18 cellular contexts compared by ENCODE assay signal in genomic region chr22:28911279-28911640, GRCh38. TPM values are rescaled to one million over a fixed set of nuclear protein-coding genes. Genes with fewer than 3 reads are reported as not detected.
DNase-seq lines count a peak whose midpoint lies in the region; ATAC-seq and TF ChIP-seq lines count a peak whose summit lies in the region.
"Had no signal": no experiment of that assay in that cellular context is flagged by ENCODE, and none has a peak within 500 bp of the region (broad histone marks: within the 10 kb centered on the region; RNA-seq: fewer than 3 reads in every experiment).

No MANE protein-coding gene starts in this region.

- H3K36me3 ChIP-seq in HUES6 (ENCODE audit: control insufficient read depth, insufficient read depth, low read length) (0 out of 2 replicates have a peak, but pooled peaks cover 3% of the 10 kb centered on the region), fibroblast of lung (ENCODE audit: control insufficient read depth, insufficient read depth, low read length) (no peaks in the 10 kb centered on the region), mesendoderm (ENCODE audit: control insufficient read depth, insufficient read depth, low read length) (no peaks in the 10 kb centered on the region), stomach smooth muscle (ENCODE audit: control insufficient read depth in 2 of 2, insufficient read depth in 2 of 2, low read length in 2 of 2) (no peaks in the 10 kb centered on the region)

- peaks cover 7% of the 10 kb centered on the region for H3K36me3 Mint-ChIP-seq in stimulated activated effector memory CD8-positive, alpha-beta T cell treated with anti-CD3 and anti-CD28 coated beads, Interleukin-12 subunit alpha, Interleukin-12 subunit beta, amount 100 ng/mL, for 72 hours

- no peak overlapping the region for H4K8ac ChIP-seq in mesendoderm (ENCODE audit: low read depth, low read length)

- no peak for ATAC-seq in stimulated activated effector memory CD8-positive, alpha-beta T cell treated with anti-CD3 and anti-CD28 coated beads, Interleukin-12 subunit alpha, Interleukin-12 subunit beta, amount 100 ng/mL, for 72 hours

- no peak overlapping the region for H4K5ac ChIP-seq in mesendoderm (ENCODE audit: low read length)

- H2BK5ac ChIP-seq in mesendoderm (ENCODE audit: low read length) = no peak overlapping the region

- DNase-seq in fibroblast of lung (ENCODE audit: low read depth in 2 of 2) = no peak
- no peak for DNase-seq in mesendoderm
- DNase-seq in OCI-M2 (lab: John Stamatoyannopoulos, UW; ENCODE audit: unreplicated experiment) = no peak
- DNase-seq in stimulated activated effector memory CD8-positive, alpha-beta T cell treated with anti-CD3 and anti-CD28 coated beads, Interleukin-12 subunit alpha, Interleukin-12 subunit beta, amount 100 ng/mL, for 72 hours (ENCODE audit: low spot score in 2 of 2) = no peak
- DNase-seq in amniotic stem cell (lab: John Stamatoyannopoulos, UW) = no peak
- no peak for DNase-seq in inferior parietal cortex (ENCODE audit: extremely low spot score)
- DNase-seq: activated CD4-positive, alpha-beta T cell treated with anti-CD3 and anti-CD28 coated beads, Interleukin-2, amount 50 U/mL, for 1 hour; AML-193; endodermal cell; islet precursor cell; KG1; NCI-H1436; NCI-H774; stimulated activated CD4-positive, alpha-beta T cell treated with anti-CD3 and anti-CD28 coated beads, Interleukin-12 subunit alpha, Interleukin-12 subunit beta, amount 100 ng/mL, for 4 hours; T-helper 9 cell had no signal

- H3K4me2 ChIP-seq in fibroblast of lung (ENCODE audit: extremely low read depth, insufficient read depth, low read length) (peak overlapping the region; percentile 38), mesendoderm (ENCODE audit: low read length) (no peak overlapping the region)

- no peaks in the 10 kb centered on the region for H4K20me1 ChIP-seq in fibroblast of lung (ENCODE audit: control insufficient read depth, extremely low read depth, insufficient read depth, low read length)

- no peak for TF ChIP-seq CTCF in fibroblast of lung (conservative IDR thresholded peaks at IDR 0.05 in 1 of 2, IDR thresholded peaks at IDR 0.05 in 1 of 2; ENCODE audit: low read depth in 1 of 2, low read length in 2 of 2)

- no peak overlapping the region for H3K4me3 Mint-ChIP-seq in stimulated activated effector memory CD8-positive, alpha-beta T cell treated with anti-CD3 and anti-CD28 coated beads, Interleukin-12 subunit alpha, Interleukin-12 subunit beta, amount 100 ng/mL, for 72 hours
- H3K4me3 Mint-ChIP-seq: endodermal cell had no signal

- H2BK15ac ChIP-seq in mesendoderm (replicated peaks; ENCODE audit: low read depth) = no peak overlapping the region

- no peak overlapping the region for H3K27ac Mint-ChIP-seq in stimulated activated effector memory CD8-positive, alpha-beta T cell treated with anti-CD3 and anti-CD28 coated beads, Interleukin-12 subunit alpha, Interleukin-12 subunit beta, amount 100 ng/mL, for 72 hours

- no peaks in the 10 kb centered on the region for H3K9me3 Mint-ChIP-seq in stimulated activated effector memory CD8-positive, alpha-beta T cell treated with anti-CD3 and anti-CD28 coated beads, Interleukin-12 subunit alpha, Interleukin-12 subunit beta, amount 100 ng/mL, for 72 hours
- H3K9me3 Mint-ChIP-seq: endodermal cell had no signal

- H3K79me1 ChIP-seq in mesendoderm (ENCODE audit: low read length) = peaks cover 34% of the 10 kb centered on the region

- no peak overlapping the region for H3K23ac ChIP-seq in mesendoderm (ENCODE audit: low read length)

- peaks cover 17% of the 10 kb centered on the region for H3K4me1 Mint-ChIP-seq in stimulated activated effector memory CD8-positive, alpha-beta T cell treated with anti-CD3 and anti-CD28 coated beads, Interleukin-12 subunit alpha, Interleukin-12 subunit beta, amount 100 ng/mL, for 72 hours

- H3K56ac ChIP-seq in mesendoderm (ENCODE audit: low read length) = no peak overlapping the region

- H3K4me3 ChIP-seq in HUES6 (ENCODE audit: low read depth, low read length) = no peak overlapping the region
- no peak overlapping the region for H3K4me3 ChIP-seq in fibroblast of lung (replicated peaks in 1 of 4; ENCODE audit: control extremely low read depth in 1 of 4, insufficient read depth in 1 of 4, low read depth in 3 of 4, low read length in 4 of 4)
- no peak overlapping the region for H3K4me3 ChIP-seq in mesendoderm (ENCODE audit: low read length)
- H3K4me3 ChIP-seq in stomach smooth muscle (ENCODE audit: low read length in 2 of 2) = no peak overlapping the region

- no peak overlapping the region for H3K18ac ChIP-seq in mesendoderm (ENCODE audit: low read length)

- no peaks in the 10 kb centered on the region for H3K9me3 ChIP-seq in HUES6 (ENCODE audit: control insufficient read depth, insufficient read depth, low read depth, low read length)
- H3K9me3 ChIP-seq in fibroblast of lung (ENCODE audit: control insufficient read depth, insufficient read depth, low read depth, low read length) = no peaks in the 10 kb centered on the region
- H3K9me3 ChIP-seq in stomach smooth muscle (ENCODE audit: control insufficient read depth in 2 of 2, low read length in 2 of 2) = no peaks in the 10 kb centered on the region

- H3K9ac ChIP-seq in HUES6 (ENCODE audit: low read length) (no peak overlapping the region), fibroblast of lung (ENCODE audit: insufficient read depth, low read length) (no peak overlapping the region), mesendoderm (ENCODE audit: low read length) (no peak overlapping the region), stomach smooth muscle (ENCODE audit: low read length in 2 of 2) (no peak overlapping the region)

- no CpG with 5 or more reads among the region's 4 CpGs for WGBS in mesendoderm (ENCODE audit: extremely low coverage, insufficient coverage, low lambda C conversion rate)

- H3K4me1 ChIP-seq in HUES6 (ENCODE audit: control insufficient read depth, insufficient read depth, low read length) (peaks cover 30% of the 10 kb centered on the region), fibroblast of lung (ENCODE audit: control insufficient read depth, extremely low read depth, insufficient read depth, low read length) (peaks cover 13% of the 10 kb centered on the region), mesendoderm (ENCODE audit: control insufficient read depth, low read depth, low read length) (peaks cover 11% of the 10 kb centered on the region), stomach smooth muscle (ENCODE audit: control insufficient read depth, insufficient read depth, low read length) (peaks cover 41% of the 10 kb centered on the region)

- H3K27ac ChIP-seq in HUES6 (ENCODE audit: low read depth, low read length) (peak overlapping the region; percentile 40; the same call in 1 of the 2 replicates), fibroblast of lung (ENCODE audit: insufficient read depth, low read length) (no peak overlapping the region), mesendoderm (ENCODE audit: low read depth, low read length) (peak overlapping the region; percentile 86), stomach smooth muscle (ENCODE audit: low read length) (peak overlapping the region; percentile 66)
- H3K27ac ChIP-seq: RWPE1 had no signal

- H3K27me3 ChIP-seq in HUES6 (ENCODE audit: control insufficient read depth, insufficient read depth, low read length) (no peaks in the 10 kb centered on the region), fibroblast of lung (ENCODE audit: control insufficient read depth, insufficient read depth, low read length) (no peaks in the 10 kb centered on the region), mesendoderm (ENCODE audit: insufficient read depth, low read length, poor library complexity) (no peaks in the 10 kb centered on the region), stomach smooth muscle (ENCODE audit: control insufficient read depth in 1 of 2, insufficient read depth in 2 of 2, low read length in 2 of 2) (no peaks in the 10 kb centered on the region)

- H2AFZ ChIP-seq in fibroblast of lung (ENCODE audit: low read length) = no peak overlapping the region

- H3K79me2 ChIP-seq in fibroblast of lung (ENCODE audit: control insufficient read depth, insufficient read depth, low read length) = peaks cover 2% of the 10 kb centered on the region
- peaks cover 70% of the 10 kb centered on the region for H3K79me2 ChIP-seq in mesendoderm (ENCODE audit: control insufficient read depth, insufficient read depth, low read length)

- no peak overlapping the region for H2BK120ac ChIP-seq in mesendoderm (ENCODE audit: low read depth, low read length)

- no peak overlapping the region for H3K4ac ChIP-seq in mesendoderm (ENCODE audit: low read depth, low read length)

- H2AK5ac ChIP-seq in mesendoderm (ENCODE audit: low read length) = no peak overlapping the region

RNA-seq across cellular contexts. Expression of gene ZNRF3, which starts 27.9 kb away (rescaled TPM):
- 2.3 and 2.6 TPM in 2 replicates for total RNA-seq in fibroblast of lung
- 1.1 and 2.5 TPM in 2 replicates for polyA plus RNA-seq in fibroblast of lung
- 1.2 and 3.1 TPM in 2 replicates for polyA plus RNA-seq in fibroblast of lung (2012)
- polyA minus RNA-seq in fibroblast of lung (ENCODE audit: low replicate concordance) = 2.6 and 3.8 TPM in 2 replicates
- polyA plus RNA-seq in mesendoderm (2013, experiment 1 of 2) = 12.2 TPM
- 11.9 TPM for polyA plus RNA-seq in mesendoderm (2013, experiment 2 of 2)
